In the genomic region with DNA sequence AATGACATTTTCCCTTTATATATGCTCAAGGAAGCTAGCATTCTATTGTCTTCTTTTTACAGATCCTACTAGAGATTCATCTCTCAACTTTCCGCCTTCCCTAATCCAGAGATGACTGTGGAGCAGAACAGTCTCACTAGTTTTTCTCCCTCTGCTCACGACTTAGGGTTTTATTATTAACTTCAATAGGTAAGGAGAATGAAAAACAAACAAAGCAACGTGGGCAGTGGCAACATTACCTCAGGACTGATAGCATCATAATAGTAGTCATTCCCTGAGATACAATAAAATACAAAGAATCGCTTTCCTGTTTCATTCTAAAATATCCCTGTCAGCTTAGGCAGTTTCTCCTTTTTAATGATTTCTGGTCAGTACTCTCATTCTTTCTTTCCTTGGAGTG, we compare ENCODE assay signal across 25 cellular contexts.
"Had no signal": no experiment of that assay in that cellular context is flagged by ENCODE, and none has a peak within 500 bp of the region (broad histone marks: within the 10 kb centered on the region; RNA-seq: fewer than 3 reads in every experiment).

No MANE protein-coding gene starts in this region.

- H3K27me3 ChIP-seq: esophagus muscularis mucosa, foreskin keratinocyte, gastroesophageal sphincter, heart left ventricle, left lung, ovary, sigmoid colon, stomach, thyroid gland had no signal

- H3K27ac Mint-ChIP-seq: naive thymus-derived CD4-positive, alpha-beta T cell; nephron progenitor cell; progenitor cell of endocrine pancreas; stimulated activated effector memory CD8-positive, alpha-beta T cell treated with anti-CD3 and anti-CD28 coated beads, Interleukin-12 subunit alpha, Interleukin-12 subunit beta, amount 100 ng/mL, for 72 hours had no signal

- ATAC-seq: foreskin keratinocyte; gastroesophageal sphincter; heart left ventricle; left lung; naive thymus-derived CD4-positive, alpha-beta T cell; right cardiac atrium; stimulated activated effector memory CD8-positive, alpha-beta T cell treated with anti-CD3 and anti-CD28 coated beads, Interleukin-12 subunit alpha, Interleukin-12 subunit beta, amount 100 ng/mL, for 72 hours had no signal

- H3K4me1 Mint-ChIP-seq: naive thymus-derived CD4-positive, alpha-beta T cell; stimulated activated effector memory CD8-positive, alpha-beta T cell treated with anti-CD3 and anti-CD28 coated beads, Interleukin-12 subunit alpha, Interleukin-12 subunit beta, amount 100 ng/mL, for 72 hours had no signal

- H3K36me3 ChIP-seq: esophagus muscularis mucosa, gastroesophageal sphincter, heart left ventricle, left lung, ovary, sigmoid colon, stomach, thyroid gland had no signal

- H3K27me3 Mint-ChIP-seq: progenitor cell of endocrine pancreas had no signal

- H3K27ac ChIP-seq: coronary artery, esophagus muscularis mucosa, foreskin keratinocyte, gastroesophageal sphincter, heart left ventricle, left lung, ovary, sigmoid colon, stomach, thyroid gland had no signal

- DNase-seq: dermis blood vessel endothelial cell; effector memory CD4-positive, alpha-beta T cell; foreskin keratinocyte; heart left ventricle; hippocampal formation; left lung; mesenchymal stem cell; midbrain; naive thymus-derived CD4-positive, alpha-beta T cell; nephron progenitor cell; occipital lobe; ovary; right cardiac atrium; sigmoid colon; stimulated activated CD4-positive, alpha-beta T cell treated with anti-CD3 and anti-CD28 coated beads, Interleukin-2, amount 100 ng/mL, for 24 hours; stimulated activated CD4-positive, alpha-beta T cell treated with anti-CD3 and anti-CD28 coated beads, Interleukin-4, amount 100 ng/mL, for 24 hours; stimulated activated naive CD4-positive, alpha-beta T cell treated with Interleukin-2 at 50 U/mL for 16 hours; stomach; thyroid gland had no signal

- H3K36me3 Mint-ChIP-seq: stimulated activated effector memory CD8-positive, alpha-beta T cell treated with anti-CD3 and anti-CD28 coated beads, Interleukin-12 subunit alpha, Interleukin-12 subunit beta, amount 100 ng/mL, for 72 hours had no signal

- H3K4me3 ChIP-seq: coronary artery, esophagus muscularis mucosa, gastroesophageal sphincter, heart left ventricle, left lung, ovary, sigmoid colon, stomach, thyroid gland had no signal

- FAIRE-seq: endothelial cell of umbilical vein had no signal

- H3K4me3 Mint-ChIP-seq: naive thymus-derived CD4-positive, alpha-beta T cell; nephron progenitor cell; stimulated activated effector memory CD8-positive, alpha-beta T cell treated with anti-CD3 and anti-CD28 coated beads, Interleukin-12 subunit alpha, Interleukin-12 subunit beta, amount 100 ng/mL, for 72 hours had no signal
